In the genomic region with DNA sequence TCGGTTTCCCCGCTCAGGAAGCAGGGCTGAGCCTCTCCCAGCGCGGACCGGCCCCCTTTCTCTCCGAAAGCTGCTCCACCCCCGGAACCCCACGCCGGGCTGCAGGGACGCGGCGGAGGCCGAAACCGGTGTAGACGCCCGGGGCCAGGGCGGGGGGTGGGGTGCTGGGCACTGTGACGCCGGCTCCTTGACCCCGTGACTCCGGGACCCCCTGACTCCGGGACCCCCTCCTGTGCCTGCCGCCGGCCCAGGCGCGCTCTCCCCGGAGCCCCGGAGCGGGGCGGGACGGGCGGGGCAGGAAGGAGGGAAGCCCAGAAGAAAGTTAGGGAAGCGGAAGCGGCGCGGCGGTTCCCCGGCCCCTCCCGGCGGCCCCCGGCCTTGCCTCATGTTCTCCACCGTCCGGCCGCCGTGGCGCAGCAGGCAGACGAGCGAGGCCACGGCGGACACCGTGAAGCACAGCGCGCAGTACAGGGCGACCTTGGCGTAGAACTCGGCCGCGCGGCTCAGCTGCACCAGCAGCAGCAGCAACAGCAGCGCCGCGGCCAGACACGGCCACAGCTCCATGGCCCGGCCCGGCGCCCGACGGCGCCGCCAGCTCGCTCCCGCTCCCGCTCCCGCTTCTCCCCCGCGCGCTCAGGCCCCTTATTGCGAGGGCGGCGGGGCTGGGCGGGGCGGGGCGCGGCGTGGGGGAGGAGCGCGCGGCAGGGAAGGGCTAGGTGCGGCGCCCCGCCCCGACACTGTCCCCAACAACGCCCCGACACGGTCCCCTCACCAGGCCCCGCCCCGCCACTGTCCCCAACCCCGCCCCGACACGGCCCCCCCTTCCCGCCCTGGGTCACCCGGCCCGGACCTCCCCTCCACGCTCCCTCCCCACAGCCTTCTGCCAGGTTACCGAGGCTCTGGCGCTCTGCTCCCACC, we compare ENCODE assay signal across 8 cellular contexts. TPM values are rescaled to one million over a fixed set of nuclear protein-coding genes. Genes with fewer than 3 reads are reported as not detected.
DNase-seq lines count a peak whose midpoint lies in the region; ATAC-seq, FAIRE-seq and TF ChIP-seq lines count a peak whose summit lies in the region.

A gene (minus strand): TSS at position 664 of the 918 bp plus-strand sequence. CDS start 100 bp downstream, at position 564.

- no peaks in the 10 kb centered on the region for H4K20me1 ChIP-seq in mammary epithelial cell (ENCODE audit: insufficient read depth, low read length)

- TF ChIP-seq CTCF in VCaP (conservative IDR thresholded peaks at IDR 0.05) (no peak), mammary epithelial cell (conservative IDR thresholded peaks at IDR 0.05 in 1 of 2, IDR thresholded peaks at IDR 0.05 in 1 of 2; ENCODE audit: extremely low read depth in 1 of 2, insufficient read depth in 1 of 2, low read depth in 1 of 2, low read length in 2 of 2) (no peak), kidney (IDR thresholded peaks at IDR 0.05; ENCODE audit: borderline replicate concordance, extremely low read depth, insufficient read depth) (no peak)

- CTCF ChIA-PET in mammary epithelial cell (lab: Charles Lee; ENCODE audit: low non-redundant PET) = no interaction called here

- WGBS in mammary epithelial cell (ENCODE audit: low coverage, missing lambda C conversion rate) = no CpG with 5 or more reads among the region's 106 CpGs

- H3K9me3 ChIP-seq in mammary epithelial cell (replicated peaks; ENCODE audit: insufficient read depth, low read length) (no peaks in the 10 kb centered on the region), kidney (ENCODE audit: control insufficient read depth in 1 of 2, low read length in 2 of 2) (no peaks in the 10 kb centered on the region)

- peak within 1 kb of the TSS; percentile 58 for H3K9ac ChIP-seq in mammary epithelial cell (ENCODE audit: insufficient read depth, low read length)
- peak within 1 kb of the TSS; percentile 48 to 67 for H3K9ac ChIP-seq in kidney (ENCODE audit: low read length in 2 of 2)

- H3K36me3 ChIP-seq in mammary epithelial cell (ENCODE audit: insufficient read depth, low read length) (no peaks in the 10 kb centered on the region), kidney (ENCODE audit: control insufficient read depth in 1 of 2, insufficient read depth in 2 of 2, low read length in 2 of 2) (no peaks in the 10 kb centered on the region)

- H2AFZ ChIP-seq in mammary epithelial cell (ENCODE audit: low read depth, low read length) = peak within 1 kb of the TSS; percentile 77

- H3K4me1 ChIP-seq in mammary epithelial cell (ENCODE audit: insufficient read depth, low read length) (peaks cover 12% of the 10 kb centered on the region), kidney (ENCODE audit: control insufficient read depth in 1 of 2, insufficient read depth in 1 of 2, low read depth in 1 of 2, low read length in 2 of 2) (peaks cover 0 to 35% of the 10 kb centered on the region in 2 donors)

- H3K4me2 ChIP-seq in mammary epithelial cell (ENCODE audit: insufficient read depth, low read depth, low read length) = peak within 1 kb of the TSS; percentile 99

- H3K27ac ChIP-seq in VCaP (peak within 1 kb of the TSS; percentile 83), mammary epithelial cell (ENCODE audit: insufficient read depth, low read depth, low read length) (peak within 1 kb of the TSS; percentile 22), kidney (ENCODE audit: low read depth in 2 of 2, low read length in 2 of 2) (peak within 1 kb of the TSS; percentile 74 to 77)

- intact Hi-C loops in mammary epithelial cell (cut with micrococcal nuclease) (no loop called here), kidney (cut with DNase I) (no loop called here)

- FAIRE-seq in kidney (lab: Jason Lieb, UNC) = no peak

- in situ Hi-C loops in mammary epithelial cell (cut with MboI; ENCODE audit: low sequenced_read_pairs in 2 of 2) = no loop called here

- TSS peak; percentile 63 for BruUV-seq in mammary epithelial cell (replicated peaks; lab: Mats Ljungman, UMichigan)

- peak; percentile 50 for ATAC-seq in GM21619 (IDR thresholded peaks at IDR 0.05; ENCODE audit: unreplicated experiment)

- H3K27me3 ChIP-seq in mammary epithelial cell (ENCODE audit: insufficient read depth, low read length) = no peaks in the 10 kb centered on the region

- dilution Hi-C loops in mammary epithelial cell (cut with HindIII; ENCODE audit: low sequenced_read_pairs) = no loop called here

- DNase-seq in D341Med (ENCODE audit: low spot score) (peak; percentile 94), NCI-H1092 treated with DMSO at 0.1 percent for 48 hours (lab: John Stamatoyannopoulos, UW) (peak; percentile 24), mammary epithelial cell (peak; percentile 51), kidney (peak; percentile 95), HPDE6-E6E7 (ENCODE audit: extremely low spot score) (no peak)
- DNase-seq in stimulated activated CD4-positive, alpha-beta T cell treated with anti-CD3 and anti-CD28 coated beads, Interleukin-2, amount 100 ng/mL, for 4 hours (ENCODE audit: low read depth) = peak; percentile 47

- peaks cover 42% of the 10 kb centered on the region for H3K79me2 ChIP-seq in mammary epithelial cell (ENCODE audit: insufficient read depth, low read length)

- H3K4me3 ChIP-seq in mammary epithelial cell (replicated peaks in 1 of 3; ENCODE audit: insufficient read depth in 1 of 3, low read depth in 2 of 3, low read length in 3 of 3) (peak within 1 kb of the TSS; percentile 75 to 86 (median 82)), kidney (ENCODE audit: low read length in 2 of 2) (peak within 1 kb of the TSS; percentile 55 to 69)

RNA-seq across cellular contexts. Expression of the gene that starts here (rescaled TPM):
- 10 to 100 TPM; 37.3 to 49.6 TPM for total RNA-seq in mammary epithelial cell
- 42.3 TPM for polyA plus RNA-seq in mammary epithelial cell
- 74.1 TPM for polyA minus RNA-seq in mammary epithelial cell
- total RNA-seq in kidney = 83.6 TPM
- polyA plus RNA-seq in kidney (ENCODE audit: insufficient read depth, low read depth, low replicate concordance) = 73.4 TPM

Comparison
In these comparisons a context has a peak if more than half of its experiments do, and no peak if none do; other contexts are left out.
1. H3K27ac ChIP-seq: peak in every context shown above with its lines; median percentile 83 in VCaP; 76 in kidney; 22 in mammary epithelial cell.